19 cellular contexts compared by ENCODE assay signal in genomic region chr11:38788591-38788990, GRCh38.
"Had no signal": no experiment of that assay in that cellular context is flagged by ENCODE, and none has a peak within 500 bp of the region (broad histone marks: within the 10 kb centered on the region; RNA-seq: fewer than 3 reads in every experiment).

No MANE protein-coding gene starts in this region.

- H3K27ac Mint-ChIP-seq: endodermal cell; naive thymus-derived CD8-positive, alpha-beta T cell; stimulated activated naive B cell treated with anti-CD40 and anti-IgM and Interleukin-4, amounts not matched to agents 10 μg/mL and 1 μg/mL and 100 μg/mL, for 72 hours; stimulated activated naive CD8-positive, alpha-beta T cell treated with anti-CD3 and anti-CD28 coated beads, Interleukin-15, amount 100 ng/mL, for 72 hours had no signal

- H3K4me3 ChIP-seq: coronary artery, heart left ventricle, mucosa of descending colon, psoas muscle, right lobe of liver, thoracic aorta, transverse colon had no signal

- H3K4me3 Mint-ChIP-seq: endodermal cell; naive thymus-derived CD8-positive, alpha-beta T cell; stimulated activated naive B cell treated with anti-CD40 and anti-IgM and Interleukin-4, amounts not matched to agents 10 μg/mL and 1 μg/mL and 100 μg/mL, for 72 hours; stimulated activated naive CD8-positive, alpha-beta T cell treated with anti-CD3 and anti-CD28 coated beads, Interleukin-15, amount 100 ng/mL, for 72 hours had no signal

- ATAC-seq: heart left ventricle; left colon; mucosa of descending colon; naive thymus-derived CD8-positive, alpha-beta T cell; psoas muscle; right lobe of liver; stimulated activated naive B cell treated with anti-CD40 and anti-IgM and Interleukin-4, amounts not matched to agents 10 μg/mL and 1 μg/mL and 100 μg/mL, for 72 hours; stimulated activated naive CD8-positive, alpha-beta T cell treated with anti-CD3 and anti-CD28 coated beads, Interleukin-15, amount 100 ng/mL, for 72 hours had no signal

- H3K4me1 Mint-ChIP-seq: endodermal cell; naive thymus-derived CD8-positive, alpha-beta T cell; stimulated activated naive B cell treated with anti-CD40 and anti-IgM and Interleukin-4, amounts not matched to agents 10 μg/mL and 1 μg/mL and 100 μg/mL, for 72 hours; stimulated activated naive CD8-positive, alpha-beta T cell treated with anti-CD3 and anti-CD28 coated beads, Interleukin-15, amount 100 ng/mL, for 72 hours had no signal

- DNase-seq: effector CD4-positive, alpha-beta T cell; endodermal cell; erythroblast; foreskin fibroblast; heart left ventricle; hippocampal formation; left colon; mucosa of descending colon; naive thymus-derived CD8-positive, alpha-beta T cell; psoas muscle; retina; right lobe of liver; stimulated activated CD4-positive, alpha-beta T cell treated with anti-CD3 and anti-CD28 coated beads, Interleukin-4, amount 100 ng/mL, for 24 hours; stimulated activated naive B cell treated with anti-CD40 and anti-IgM and Interleukin-4, amounts not matched to agents 10 μg/mL and 1 μg/mL and 100 μg/mL, for 72 hours; stimulated activated naive CD8-positive, alpha-beta T cell treated with anti-CD3 and anti-CD28 coated beads, Interleukin-15, amount 100 ng/mL, for 72 hours; substantia nigra; transverse colon had no signal

- H3K36me3 Mint-ChIP-seq: naive thymus-derived CD8-positive, alpha-beta T cell; stimulated activated naive B cell treated with anti-CD40 and anti-IgM and Interleukin-4, amounts not matched to agents 10 μg/mL and 1 μg/mL and 100 μg/mL, for 72 hours had no signal
